ENCODE assay signal across 1 cellular context in genomic region chr9:129208191-129209091, GRCh38.
TF ChIP-seq lines count a peak whose summit lies in the region.

No MANE protein-coding gene starts in this region.

TF ChIP-seq in SK-N-SH, 30 proteins besides CTCF, POLR2A, EP300 and RAD21:
- TF ChIP-seq IRF3 (IDR thresholded peaks at IDR 0.05; ENCODE audit: low read depth, low read length) (no peak), SIN3A (IDR thresholded peaks at IDR 0.05; ENCODE audit: borderline replicate concordance, low read depth, low read length) (no peak), NRF1 (IDR thresholded peaks at IDR 0.05; ENCODE audit: low read depth, low read length) (no peak), TAF1 (IDR thresholded peaks at IDR 0.05; ENCODE audit: borderline replicate concordance, low read depth, low read length) (no peak), RFX5 (IDR thresholded peaks at IDR 0.05; ENCODE audit: low read length) (no peak), CHD2 (IDR thresholded peaks at IDR 0.05; ENCODE audit: low read length, partially characterized antibody) (no peak), SMC3 (IDR thresholded peaks at IDR 0.05; ENCODE audit: low read depth, low read length) (no peak), TCF12 (IDR thresholded peaks at IDR 0.05) (no peak), GATA2 (CRISPR knock-in tag; IDR thresholded peaks at IDR 0.05) (no peak), ELF1 (IDR thresholded peaks at IDR 0.05) (no peak), FOXJ3 (CRISPR knock-in tag; IDR thresholded peaks at IDR 0.05) (no peak), RXRA (IDR thresholded peaks at IDR 0.05; ENCODE audit: borderline replicate concordance, low read depth) (no peak), NFIC (IDR thresholded peaks at IDR 0.05; ENCODE audit: borderline replicate concordance) (no peak), TEAD4 (IDR thresholded peaks at IDR 0.05; ENCODE audit: borderline replicate concordance, insufficient read depth) (no peak)
- TF ChIP-seq, protein P1, sequence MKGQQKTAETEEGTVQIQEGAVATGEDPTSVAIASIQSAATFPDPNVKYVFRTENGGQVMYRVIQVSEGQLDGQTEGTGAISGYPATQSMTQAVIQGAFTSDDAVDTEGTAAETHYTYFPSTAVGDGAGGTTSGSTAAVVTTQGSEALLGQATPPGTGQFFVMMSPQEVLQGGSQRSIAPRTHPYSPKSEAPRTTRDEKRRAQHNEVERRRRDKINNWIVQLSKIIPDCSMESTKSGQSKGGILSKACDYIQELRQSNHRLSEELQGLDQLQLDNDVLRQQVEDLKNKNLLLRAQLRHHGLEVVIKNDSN (IDR thresholded peaks at IDR 0.05; ENCODE audit: borderline replicate concordance, low read depth) = no peak
- TF ChIP-seq, protein P2, sequence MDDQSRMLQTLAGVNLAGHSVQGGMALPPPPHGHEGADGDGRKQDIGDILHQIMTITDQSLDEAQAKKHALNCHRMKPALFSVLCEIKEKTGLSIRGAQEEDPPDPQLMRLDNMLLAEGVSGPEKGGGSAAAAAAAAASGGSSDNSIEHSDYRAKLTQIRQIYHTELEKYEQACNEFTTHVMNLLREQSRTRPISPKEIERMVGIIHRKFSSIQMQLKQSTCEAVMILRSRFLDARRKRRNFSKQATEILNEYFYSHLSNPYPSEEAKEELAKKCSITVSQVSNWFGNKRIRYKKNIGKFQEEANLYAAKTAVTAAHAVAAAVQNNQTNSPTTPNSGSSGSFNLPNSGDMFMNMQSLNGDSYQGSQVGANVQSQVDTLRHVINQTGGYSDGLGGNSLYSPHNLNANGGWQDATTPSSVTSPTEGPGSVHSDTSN (IDR thresholded peaks at IDR 0.05) = no peak
